8 cellular contexts compared by ENCODE assay signal in the genomic region with DNA sequence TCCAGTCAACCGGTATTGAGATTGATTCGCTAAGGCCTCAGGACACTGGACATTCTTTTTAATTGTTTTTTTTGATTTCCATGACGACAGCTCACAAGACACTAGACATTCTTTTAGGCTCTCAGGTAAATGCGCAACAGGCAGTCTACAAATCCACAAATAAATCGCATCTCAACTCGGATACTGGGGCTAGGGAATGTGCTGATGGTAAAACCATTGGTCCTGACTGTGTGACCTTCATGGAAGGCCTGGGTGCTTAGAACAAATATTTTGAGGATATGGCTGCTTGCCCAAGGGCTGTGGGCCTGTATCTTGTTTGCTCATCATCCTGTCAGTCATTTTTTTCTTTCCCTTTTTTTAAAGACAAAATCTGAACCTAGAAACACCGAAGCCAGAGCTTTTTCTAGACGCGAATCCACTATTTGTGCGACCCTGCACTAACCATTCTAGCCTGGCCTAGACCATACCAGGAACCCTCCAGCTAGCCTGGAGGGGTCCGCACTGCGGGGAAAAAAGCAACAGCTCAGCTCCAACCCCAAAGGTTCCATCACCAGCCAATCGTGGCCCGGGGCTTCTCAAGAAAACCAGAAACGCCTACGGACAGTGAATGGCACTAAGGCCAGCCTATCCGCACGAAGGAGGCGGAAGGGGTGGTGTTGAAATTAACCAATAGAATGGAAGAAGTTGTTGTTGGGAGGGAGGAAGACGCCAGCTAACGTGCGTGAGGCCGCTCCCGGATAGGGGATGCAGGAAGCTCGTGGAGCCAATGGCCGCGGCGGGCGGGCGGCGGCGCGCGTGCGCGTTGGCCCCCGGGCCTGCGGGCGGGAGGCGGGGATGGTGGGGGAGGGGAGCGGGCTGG. TPM values are rescaled to one million over a fixed set of nuclear protein-coding genes. Genes with fewer than 3 reads are reported as not detected.
DNase-seq lines count a peak whose midpoint lies in the region; ATAC-seq and TF ChIP-seq lines count a peak whose summit lies in the region.

No MANE protein-coding gene starts in this region.

- peak overlapping the region; percentile 97 for H3K27ac Mint-ChIP-seq in T-helper 2 cell treated with Interferon-gamma antibody and Interleukin-4, amounts not matched to agents 5 μg/mL and 100 μg/mL, for 36 hours

- peaks cover 39% of the 10 kb centered on the region for H3K36me3 Mint-ChIP-seq in T-helper 2 cell treated with Interferon-gamma antibody and Interleukin-4, amounts not matched to agents 5 μg/mL and 100 μg/mL, for 36 hours (ENCODE audit: low read depth)

- ATAC-seq in GM18505 (IDR thresholded peaks at IDR 0.05; ENCODE audit: unreplicated experiment) = peak; percentile 89
- peak; percentile 91 for ATAC-seq in HG02970 (IDR thresholded peaks at IDR 0.05; ENCODE audit: low FRiP score, unreplicated experiment)
- ATAC-seq in right cardiac atrium = peak; percentile 96 to 97

- H3K27me3 Mint-ChIP-seq in T-helper 2 cell treated with Interferon-gamma antibody and Interleukin-4, amounts not matched to agents 5 μg/mL and 100 μg/mL, for 36 hours (ENCODE audit: low read depth) = peaks cover 4% of the 10 kb centered on the region

- TF ChIP-seq POLR2A in GM18505 (IDR thresholded peaks at IDR 0.05; ENCODE audit: borderline replicate concordance, extremely low read depth, insufficient read depth, insufficient read length) (peak; percentile 97), uterus (IDR thresholded peaks at IDR 0.05) (peak; percentile 70 to 97)

- peak overlapping the region; percentile 94 for H3K4me3 Mint-ChIP-seq in T-helper 2 cell treated with Interferon-gamma antibody and Interleukin-4, amounts not matched to agents 5 μg/mL and 100 μg/mL, for 36 hours

- H3K4me3 ChIP-seq in ascending aorta (peak overlapping the region; percentile 94 to 99), right cardiac atrium (ENCODE audit: low read length) (peak overlapping the region; percentile 43), uterus (peak overlapping the region; percentile 33 to 37)

- peaks cover 0 to 15% of the 10 kb centered on the region in 2 donors for H3K4me1 ChIP-seq in ascending aorta
- H3K4me1 ChIP-seq in right cardiac atrium (ENCODE audit: control insufficient read depth, insufficient read depth, low read length) = peaks cover 9% of the 10 kb centered on the region
- no peaks in the 10 kb centered on the region for H3K4me1 ChIP-seq in uterus

- H3K27me3 ChIP-seq in ascending aorta = no peaks in the 10 kb centered on the region
- no peaks in the 10 kb centered on the region for H3K27me3 ChIP-seq in right cardiac atrium (ENCODE audit: control insufficient read depth, insufficient read depth)
- H3K27me3 ChIP-seq in uterus = no peaks in the 10 kb centered on the region

- peaks cover 1 to 14% of the 10 kb centered on the region in 2 donors for H3K36me3 ChIP-seq in ascending aorta
- no peaks in the 10 kb centered on the region for H3K36me3 ChIP-seq in uterus

- H3K4me1 Mint-ChIP-seq in T-helper 2 cell treated with Interferon-gamma antibody and Interleukin-4, amounts not matched to agents 5 μg/mL and 100 μg/mL, for 36 hours (ENCODE audit: low read depth) = peaks cover 53% of the 10 kb centered on the region

- no peaks in the 10 kb centered on the region for H3K9me3 Mint-ChIP-seq in T-helper 2 cell treated with Interferon-gamma antibody and Interleukin-4, amounts not matched to agents 5 μg/mL and 100 μg/mL, for 36 hours

- WGBS in right cardiac atrium = 7% methylated on average over 41 of the region's 41 CpGs

- peak; percentile 98 for DNase-seq in NCI-H187 treated with DMSO at 0.1 percent for 48 hours (lab: John Stamatoyannopoulos, UW)
- peak; percentile 98 for DNase-seq in T-helper 2 cell treated with Interferon-gamma antibody and Interleukin-4, amounts not matched to agents 5 μg/mL and 100 μg/mL, for 36 hours (ENCODE audit: low spot score)
- DNase-seq in ascending aorta (ENCODE audit: low spot score in 2 of 2) = peak; percentile 98 to 100
- peak; percentile 98 to 99 (median 99) for DNase-seq in right cardiac atrium
- peak; percentile 99 for DNase-seq in pulmonary artery endothelial cell (ENCODE audit: low read depth, low spot score)
- DNase-seq in uterus = peak; percentile 99 to 100

- intact Hi-C loops in ascending aorta (cut with DNase I) = loop anchor here (1.0 to 5.0 kb wide), 4 partner anchors 22 to 73 kb away; no protein-coding TSS in a partner anchor
- intact Hi-C loops in right cardiac atrium (cut with DNase I) = loop anchor here (2.0 to 5.0 kb wide), 4 partner anchors 49 to 75 kb away; no protein-coding TSS in a partner anchor
- intact Hi-C loops in uterus (cut with DNase I; ENCODE audit: low total_unique reads) = loop anchor here (5.0 kb wide), 1 partner anchor 50 kb away; no protein-coding TSS in a partner anchor

- H3K9me3 ChIP-seq in ascending aorta = no peaks in the 10 kb centered on the region
- no peaks in the 10 kb centered on the region for H3K9me3 ChIP-seq in right cardiac atrium (ENCODE audit: control insufficient read depth, low read length)
- H3K9me3 ChIP-seq in uterus = no peaks in the 10 kb centered on the region

- no peak for TF ChIP-seq CTCF in ascending aorta (IDR thresholded peaks at IDR 0.05)
- no peak for TF ChIP-seq CTCF in uterus (IDR thresholded peaks at IDR 0.05)

- peak overlapping the region; percentile 88 to 100 for H3K27ac ChIP-seq in ascending aorta
- peak overlapping the region; percentile 93 for H3K27ac ChIP-seq in right cardiac atrium (ENCODE audit: low read length)
- H3K27ac ChIP-seq in uterus = peak overlapping the region; percentile 98 to 100

RNA-seq across cellular contexts. Expression of a gene that starts 18.1 kb away (rescaled TPM):
- total RNA-seq in ascending aorta (61.2 TPM), right cardiac atrium (10 to 100 TPM; 62.7 to 83.6 (median 65.1) TPM), pulmonary artery endothelial cell (63.8 and 67.9 TPM in 2 replicates), uterus (100 to 1,000 TPM in 3 of 4 donors, 10 to 100 TPM in 1; 71.0 to 166 (median 152) TPM)
- 28.4 TPM for polyA plus RNA-seq in right cardiac atrium

Comparison
In these comparisons a context has a peak if more than half of its experiments do, and no peak if none do; other contexts are left out.
1. Peak in every context shown above with its lines: DNase-seq, ATAC-seq, H3K4me3 ChIP-seq and H3K27ac ChIP-seq.
2. H3K4me3 ChIP-seq: peak in every context shown above with its lines; median percentile 96 in ascending aorta; 43 in right cardiac atrium; 35 in uterus.